Comparison of ENCODE assay signal across 14 cellular contexts in the genomic region with DNA sequence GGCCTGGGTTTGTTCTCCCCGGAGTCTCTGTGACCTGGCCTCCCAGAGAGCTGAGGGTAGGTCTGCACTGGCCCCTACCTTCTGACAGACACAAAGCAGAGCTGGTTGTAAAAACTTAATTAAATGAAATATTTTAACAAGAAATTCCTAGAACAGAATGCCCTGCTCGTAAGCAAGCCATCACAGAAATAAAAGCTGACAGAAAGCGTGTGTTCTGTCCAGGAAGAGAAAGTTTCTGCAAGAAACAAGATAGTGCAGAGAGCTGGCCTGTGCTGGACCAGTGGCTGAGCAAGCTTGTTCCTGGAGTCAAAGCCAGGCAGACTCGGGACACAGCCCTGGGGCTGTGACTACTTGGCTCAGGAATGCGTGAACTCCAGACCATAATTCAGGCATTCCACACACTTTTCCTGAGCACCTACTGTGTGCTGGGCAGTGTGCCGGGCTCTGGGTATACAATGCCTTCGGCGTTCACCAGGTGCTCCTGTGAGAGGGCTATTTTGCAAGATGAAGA. TPM values are rescaled to one million over a fixed set of nuclear protein-coding genes. Genes with fewer than 3 reads are reported as not detected.
A peak's percentile ranks its signal among the peaks of the same experiment; 100 is the strongest.
DNase-seq lines count a peak whose midpoint lies in the region; ATAC-seq and TF ChIP-seq lines count a peak whose summit lies in the region.
"Had no signal": no experiment of that assay in that cellular context is flagged by ENCODE, and none has a peak within 500 bp of the region (broad histone marks: within the 10 kb centered on the region; RNA-seq: fewer than 3 reads in every experiment).

No MANE protein-coding gene starts in this region.

- 28% methylated on average over 8 of the region's 8 CpGs for WGBS in prostate gland

- H3K4me3 ChIP-seq in PC-3 (ENCODE audit: low read length), result no peak overlapping the region
- H3K4me3 ChIP-seq in prostate gland, result no peak overlapping the region
- H3K4me3 ChIP-seq: tibial nerve had no signal

- H3K27me3 ChIP-seq in PC-3 (ENCODE audit: low read length) (peaks cover 28% of the 10 kb centered on the region), prostate gland (replicated peaks; ENCODE audit: insufficient read depth) (no peaks in the 10 kb centered on the region)
- H3K27me3 ChIP-seq: neutrophil, tibial nerve had no signal

- TF ChIP-seq POLR2A in prostate gland (IDR thresholded peaks at IDR 0.05), result no peak

- H3K9me3 ChIP-seq in PC-3 (ENCODE audit: low read length) (no peaks in the 10 kb centered on the region), prostate gland (no peaks in the 10 kb centered on the region)
- H3K9me3 ChIP-seq: neutrophil, tibial nerve had no signal

- H3K27ac ChIP-seq in PC-3 (ENCODE audit: low read length) (no peak overlapping the region), prostate gland (peak overlapping the region; percentile 42 to 61)
- H3K27ac ChIP-seq: neutrophil, tibial nerve had no signal

- intact Hi-C loops in PC-3 (cut with micrococcal nuclease) (no loop called here), prostate gland (cut with DNase I) (loop anchor here (5.0 kb wide), 1 partner anchor 45 kb away; no protein-coding TSS in a partner anchor)

- no peak for ATAC-seq in PC-3

- H3K4me1 ChIP-seq in PC-3 (ENCODE audit: insufficient read depth, low read length) (no peaks in the 10 kb centered on the region), prostate gland (replicated peaks) (no peaks in the 10 kb centered on the region)

- in situ Hi-C loops in Caki2 (cut with HindIII; ENCODE audit: low pct_unique_long_range_greater_than_20kb, low sequenced_read_pairs), result no loop called here

- CTCF ChIA-PET in PC-3 (lab: Charles Lee), result no interaction called here

- no peaks in the 10 kb centered on the region for H3F3A ChIP-seq in PC-3 (ENCODE audit: low read length, unreplicated experiment)

- H3K4me2 ChIP-seq in PC-3 (ENCODE audit: low read length), result no peak overlapping the region

- H3K79me2 ChIP-seq in PC-3 (ENCODE audit: low read length), result no peaks in the 10 kb centered on the region

- no TSS peak for BruUV-seq in PC-3 (replicated peaks; lab: Mats Ljungman, UMichigan)

- TF ChIP-seq CTCF in PC-3 (conservative IDR thresholded peaks at IDR 0.05; ENCODE audit: low read depth, low read length) (no peak), prostate gland (IDR thresholded peaks at IDR 0.05) (no peak)

- DNase-seq in Caki2 (ENCODE audit: low read depth) (peak; percentile 6), PC-3 (peak; percentile 34), fibroblast of gingiva (ENCODE audit: low read depth) (peak; percentile 85), prostate gland (ENCODE audit: low spot score) (peak; percentile 17), nucleus accumbens (lab: John Stamatoyannopoulos, UW) (no peak), NCI-H2107 (lab: John Stamatoyannopoulos, UW) (no peak)
- no peak for DNase-seq in activated naive CD4-positive, alpha-beta T cell treated with anti-CD3 and anti-CD28 coated beads, Interleukin-2, amount 50 U/mL, for 16 hours
- no peak for DNase-seq in activated T-cell treated with anti-CD3 and anti-CD28 coated beads, Interleukin-2, amount 50 U/mL, for 48 hours
- DNase-seq: activated B cell treated with CpG ODN at 0.5 μM for 24 hours; CD4-positive, alpha-beta T cell; stimulated activated CD4-positive, alpha-beta T cell treated with anti-CD3 and anti-CD28 coated beads, Interleukin-4, amount 100 ng/mL, for 24 hours had no signal

- no peaks in the 10 kb centered on the region for H4K20me1 ChIP-seq in PC-3 (ENCODE audit: low read length)

- H2AFZ ChIP-seq in PC-3 (ENCODE audit: low read length), result no peak overlapping the region

- POLR2A ChIA-PET in PC-3 (lab: Charles Lee; ENCODE audit: unreplicated experiment), result no interaction called here

- no peaks in the 10 kb centered on the region for H3K36me3 ChIP-seq in PC-3 (ENCODE audit: low read depth, low read length)
- H3K36me3 ChIP-seq in prostate gland, result no peaks in the 10 kb centered on the region
- H3K36me3 ChIP-seq: neutrophil, tibial nerve had no signal

- H3K9me2 ChIP-seq in PC-3 (replicated peaks; ENCODE audit: low read length), result no peaks in the 10 kb centered on the region

- no peak overlapping the region for H3K9ac ChIP-seq in PC-3 (ENCODE audit: low read length)

RNA-seq across cellular contexts. Expression of a gene that starts 51.6 kb away (rescaled TPM):
- total RNA-seq in Caki2 (2014; rRNA removed; shearing (Covaris generic); ENCODE audit: low replicate concordance), result not detected in 2 replicates
- total RNA-seq in PC-3 (2014; rRNA removed) (not detected in 2 replicates), prostate gland (under 1 TPM; 0.09 to 0.91 TPM)
- total RNA-seq: activated B cell treated with CpG ODN at 0.5 μM for 24 hours; activated T-helper 2 cell treated with anti-CD3 and anti-CD28 coated beads, Interferon-gamma antibody, Interleukin-2, Interleukin-4, amounts not matched to agents 10 μg/mL and 5 μg/mL and 100 μg/mL, durations not matched to agents 14 hours and 24 hours and 36 hours; CD4-positive, alpha-beta T cell had no signal

Comparison
In these comparisons a context has a peak if more than half of its experiments do, and no peak if none do; other contexts are left out.
1. DNase-seq: peak in Caki2 (single experiment), PC-3 (single experiment), fibroblast of gingiva (single experiment) and prostate gland (single experiment); none in activated naive CD4-positive, alpha-beta T cell treated with anti-CD3 and anti-CD28 coated beads, Interleukin-2, amount 50 U/mL, for 16 hours (single experiment), activated T-cell treated with anti-CD3 and anti-CD28 coated beads, Interleukin-2, amount 50 U/mL, for 48 hours (0 of 2), nucleus accumbens (0 of 56) and NCI-H2107 (single experiment).